Comparison of ENCODE assay signal across 1 cellular context in genomic region chr12:56256326-56256960, GRCh38.
TF ChIP-seq lines count a peak whose summit lies in the region.

No MANE protein-coding gene starts in this region.

TF ChIP-seq in GM12878, 131 proteins besides CTCF, POLR2A, EP300 and RAD21:
- TF ChIP-seq BCL11A (IDR thresholded peaks at IDR 0.05; ENCODE audit: low read depth, low read length) = no peak
- no peak for TF ChIP-seq SUPT20H (IDR thresholded peaks at IDR 0.05; ENCODE audit: borderline replicate concordance, control insufficient read depth, low read depth, low read length)
- TF ChIP-seq PAX5 (IDR thresholded peaks at IDR 0.05; ENCODE audit: borderline replicate concordance, low read depth, low read length) = no peak
- TF ChIP-seq, protein P1, sequence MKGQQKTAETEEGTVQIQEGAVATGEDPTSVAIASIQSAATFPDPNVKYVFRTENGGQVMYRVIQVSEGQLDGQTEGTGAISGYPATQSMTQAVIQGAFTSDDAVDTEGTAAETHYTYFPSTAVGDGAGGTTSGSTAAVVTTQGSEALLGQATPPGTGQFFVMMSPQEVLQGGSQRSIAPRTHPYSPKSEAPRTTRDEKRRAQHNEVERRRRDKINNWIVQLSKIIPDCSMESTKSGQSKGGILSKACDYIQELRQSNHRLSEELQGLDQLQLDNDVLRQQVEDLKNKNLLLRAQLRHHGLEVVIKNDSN (IDR thresholded peaks at IDR 0.05; ENCODE audit: borderline replicate concordance, extremely low read length, insufficient read depth, low read depth, low read length) = no peak
- no peak for TF ChIP-seq IRF4 (IDR thresholded peaks at IDR 0.05; ENCODE audit: low read depth, low read length)
- TF ChIP-seq ZNF592 (IDR thresholded peaks at IDR 0.05) = no peak
- no peak for TF ChIP-seq FOXK2 (IDR thresholded peaks at IDR 0.05)
- no peak for TF ChIP-seq RELA (IDR thresholded peaks at IDR 0.05; ENCODE audit: borderline replicate concordance, partially characterized antibody)
- TF ChIP-seq IKZF1 (conservative IDR thresholded peaks at IDR 0.05) = no peak
- no peak for TF ChIP-seq FOS (IDR thresholded peaks at IDR 0.05; ENCODE audit: borderline replicate concordance, extremely low read depth, insufficient read length)
- TF ChIP-seq JUND (IDR thresholded peaks at IDR 0.05; ENCODE audit: low read depth, low read length) = no peak
- TF ChIP-seq, protein P2, sequence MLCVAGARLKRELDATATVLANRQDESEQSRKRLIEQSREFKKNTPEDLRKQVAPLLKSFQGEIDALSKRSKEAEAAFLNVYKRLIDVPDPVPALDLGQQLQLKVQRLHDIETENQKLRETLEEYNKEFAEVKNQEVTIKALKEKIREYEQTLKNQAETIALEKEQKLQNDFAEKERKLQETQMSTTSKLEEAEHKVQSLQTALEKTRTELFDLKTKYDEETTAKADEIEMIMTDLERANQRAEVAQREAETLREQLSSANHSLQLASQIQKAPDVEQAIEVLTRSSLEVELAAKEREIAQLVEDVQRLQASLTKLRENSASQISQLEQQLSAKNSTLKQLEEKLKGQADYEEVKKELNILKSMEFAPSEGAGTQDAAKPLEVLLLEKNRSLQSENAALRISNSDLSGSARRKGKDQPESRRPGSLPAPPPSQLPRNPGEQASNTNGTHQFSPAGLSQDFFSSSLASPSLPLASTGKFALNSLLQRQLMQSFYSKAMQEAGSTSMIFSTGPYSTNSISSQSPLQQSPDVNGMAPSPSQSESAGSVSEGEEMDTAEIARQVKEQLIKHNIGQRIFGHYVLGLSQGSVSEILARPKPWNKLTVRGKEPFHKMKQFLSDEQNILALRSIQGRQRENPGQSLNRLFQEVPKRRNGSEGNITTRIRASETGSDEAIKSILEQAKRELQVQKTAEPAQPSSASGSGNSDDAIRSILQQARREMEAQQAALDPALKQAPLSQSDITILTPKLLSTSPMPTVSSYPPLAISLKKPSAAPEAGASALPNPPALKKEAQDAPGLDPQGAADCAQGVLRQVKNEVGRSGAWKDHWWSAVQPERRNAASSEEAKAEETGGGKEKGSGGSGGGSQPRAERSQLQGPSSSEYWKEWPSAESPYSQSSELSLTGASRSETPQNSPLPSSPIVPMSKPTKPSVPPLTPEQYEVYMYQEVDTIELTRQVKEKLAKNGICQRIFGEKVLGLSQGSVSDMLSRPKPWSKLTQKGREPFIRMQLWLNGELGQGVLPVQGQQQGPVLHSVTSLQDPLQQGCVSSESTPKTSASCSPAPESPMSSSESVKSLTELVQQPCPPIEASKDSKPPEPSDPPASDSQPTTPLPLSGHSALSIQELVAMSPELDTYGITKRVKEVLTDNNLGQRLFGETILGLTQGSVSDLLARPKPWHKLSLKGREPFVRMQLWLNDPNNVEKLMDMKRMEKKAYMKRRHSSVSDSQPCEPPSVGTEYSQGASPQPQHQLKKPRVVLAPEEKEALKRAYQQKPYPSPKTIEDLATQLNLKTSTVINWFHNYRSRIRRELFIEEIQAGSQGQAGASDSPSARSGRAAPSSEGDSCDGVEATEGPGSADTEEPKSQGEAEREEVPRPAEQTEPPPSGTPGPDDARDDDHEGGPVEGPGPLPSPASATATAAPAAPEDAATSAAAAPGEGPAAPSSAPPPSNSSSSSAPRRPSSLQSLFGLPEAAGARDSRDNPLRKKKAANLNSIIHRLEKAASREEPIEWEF (IDR thresholded peaks at IDR 0.05; ENCODE audit: insufficient replicate concordance, low read depth, low read length) = no peak
- no peak for TF ChIP-seq CREM (IDR thresholded peaks at IDR 0.05; ENCODE audit: low read depth)
- no peak for TF ChIP-seq MAX (IDR thresholded peaks at IDR 0.05; ENCODE audit: low read depth, low read length)
- no peak for TF ChIP-seq CEBPB (IDR thresholded peaks at IDR 0.05; ENCODE audit: borderline replicate concordance in 1 of 2, low read depth in 2 of 2, low read length in 2 of 2)
